9 cellular contexts compared by ENCODE assay signal in genomic region chr7:6133249-6133648, GRCh38.
"Had no signal": no experiment of that assay in that cellular context is flagged by ENCODE, and none has a peak within 500 bp of the region (broad histone marks: within the 10 kb centered on the region; RNA-seq: fewer than 3 reads in every experiment).

No MANE protein-coding gene starts in this region.

- H3K27me3 Mint-ChIP-seq: IgD-negative memory B cell had no signal

- DNase-seq: GM23248, GOT3, H7, HFFc6 had no signal

- H3K27ac ChIP-seq: GM23248, HL-60 had no signal

- H3K9me3 Mint-ChIP-seq: IgD-negative memory B cell had no signal

- H3K4me3 Mint-ChIP-seq: HFFc6, IgD-negative memory B cell had no signal

- H3K4me1 ChIP-seq: HAP-1 had no signal

- H3K27ac Mint-ChIP-seq: HFFc6, IgD-negative memory B cell had no signal

- ATAC-seq: HCT116, HepG2 had no signal
